Comparison of ENCODE assay signal across 21 cellular contexts in genomic region chr9:125589287-125589686, GRCh38.
DNase-seq lines count a peak whose midpoint lies in the region; ATAC-seq, FAIRE-seq and TF ChIP-seq lines count a peak whose summit lies in the region.
"Had no signal": no experiment of that assay in that cellular context is flagged by ENCODE, and none has a peak within 500 bp of the region (broad histone marks: within the 10 kb centered on the region; RNA-seq: fewer than 3 reads in every experiment).

No MANE protein-coding gene starts in this region.

- no peaks in the 10 kb centered on the region for H3K27me3 ChIP-seq in K562 (ENCODE audit: control insufficient read depth in 2 of 2, insufficient read depth in 2 of 2, low read length in 2 of 2)
- H3K27me3 ChIP-seq: BLaER1 had no signal

- POLR2A ChIA-PET in K562 (lab: Yijun Ruan, JAX): no interaction called here

- no peak for ATAC-seq in K562
- ATAC-seq in mucosa of descending colon: peak; percentile 54
- ATAC-seq in HG03095 (IDR thresholded peaks at IDR 0.05; ENCODE audit: unreplicated experiment): no peak
- no peak for ATAC-seq in HG03045 (IDR thresholded peaks at IDR 0.05; ENCODE audit: unreplicated experiment)
- ATAC-seq: GM12878 had no signal

- no peak for TF ChIP-seq EP300 in K562 (IDR thresholded peaks at IDR 0.05; ENCODE audit: low read length)

- H3K27ac ChIP-seq in C4-2B: peak overlapping the region; percentile 19; the same call in 1 of the 2 replicates
- no peak overlapping the region for H3K27ac ChIP-seq in K562 (ENCODE audit: extremely low read depth, low read depth, low read length)
- peak overlapping the region; percentile 5 for H3K27ac ChIP-seq in epithelial cell of prostate
- H3K27ac ChIP-seq: 22Rv1, BLaER1 had no signal

- H3K4me3 ChIP-seq in K562: no peak overlapping the region
- H3K4me3 ChIP-seq in mucosa of descending colon: no peak overlapping the region
- H3K4me3 ChIP-seq: BLaER1, GM12878, HAP-1 had no signal

- H3K79me2 ChIP-seq in K562 (ENCODE audit: control insufficient read depth, insufficient read depth, low read length): 0 out of 3 replicates have a peak, but pooled peaks cover 2% of the 10 kb centered on the region

- 0 out of 5 replicates have a peak, but pooled peaks cover 0 to 4% of the 10 kb centered on the region in 2 experiments for H3K4me1 ChIP-seq in K562 (replicated peaks in 1 of 2; ENCODE audit: control insufficient read depth in 2 of 2, insufficient read depth in 2 of 2, low read length in 2 of 2)
- peaks cover 16% of the 10 kb centered on the region for H3K4me1 ChIP-seq in mucosa of descending colon (ENCODE audit: low read depth)
- H3K4me1 ChIP-seq: BLaER1, HAP-1 had no signal

- H3K9me3 ChIP-seq in K562 (replicated peaks; ENCODE audit: control insufficient read depth, insufficient read depth, low read depth, low read length): no peaks in the 10 kb centered on the region
- no peaks in the 10 kb centered on the region for H3K9me3 ChIP-seq in mucosa of descending colon
- H3K9me3 ChIP-seq: BLaER1, HAP-1 had no signal

- DNase-seq in K562 (ENCODE audit: extremely low read depth in 1 of 4, low spot score in 3 of 4): no peak
- DNase-seq in epithelial cell of prostate (ENCODE audit: low read depth, low spot score): no peak
- DNase-seq in mucosa of descending colon: no peak
- DNase-seq in medulla oblongata (ENCODE audit: extremely low spot score): no peak
- DNase-seq: CD4-positive, alpha-beta T cell; CD8-positive, alpha-beta memory T cell; DMS 273 treated with DMSO at 0.1 percent for 48 hours; EL; GDM1; GOT3; HFFc6 had no signal

- no peak overlapping the region for H2AFZ ChIP-seq in K562 (ENCODE audit: low read depth, low read length)

- TF ChIP-seq CTCF in C4-2B (conservative IDR thresholded peaks at IDR 0.05) (no peak), K562 (IDR thresholded peaks at IDR 0.05 in 2 of 3, conservative IDR thresholded peaks at IDR 0.05 in 1 of 3; ENCODE audit: insufficient read depth in 2 of 3, low read depth in 1 of 3, low read length in 3 of 3) (no peak), mucosa of descending colon (IDR thresholded peaks at IDR 0.05) (no peak)

- no peak overlapping the region for H3K4me2 ChIP-seq in K562 (ENCODE audit: insufficient read depth, low read length)
- H3K4me2 ChIP-seq: BLaER1 had no signal

- no peak for FAIRE-seq in K562 (lab: Jason Lieb, UNC)
- FAIRE-seq: A204.1, D721Med, GM12878, H54 had no signal

- H3K9me1 ChIP-seq in K562 (ENCODE audit: control insufficient read depth, insufficient read depth, low read length): no peaks in the 10 kb centered on the region

- BruUV-seq in K562 (replicated peaks; lab: Mats Ljungman, UMichigan): no TSS peak

- intact Hi-C loops in K562 (cut with micrococcal nuclease) (no loop called here), mucosa of descending colon (cut with DNase I, micrococcal nuclease) (no loop called here)

- WGBS in K562 (ENCODE audit: insufficient coverage, low coverage, missing lambda C conversion rate): 45% methylated on average over 4 of the region's 4 CpGs

- CTCF ChIA-PET in K562 (lab: Yijun Ruan, JAX; ENCODE audit: low intra/inter-chr PET ratio): no interaction called here

- no peak for TF ChIP-seq RAD21 in K562 (CRISPR knock-in tag; conservative IDR thresholded peaks at IDR 0.05 in 1 of 2, IDR thresholded peaks at IDR 0.05 in 1 of 2)

- in situ Hi-C loops in K562 (cut with MboI): no loop called here

- no peaks in the 10 kb centered on the region for H4K20me1 ChIP-seq in K562 (replicated peaks; ENCODE audit: control insufficient read depth, insufficient read depth, low read length)

- no peaks in the 10 kb centered on the region for H3K36me3 ChIP-seq in K562 (ENCODE audit: control insufficient read depth, insufficient read depth, low read length)
- H3K36me3 ChIP-seq in mucosa of descending colon (ENCODE audit: low read depth): no peaks in the 10 kb centered on the region
- H3K36me3 ChIP-seq: HAP-1 had no signal

- no peak overlapping the region for H3K9ac ChIP-seq in K562 (ENCODE audit: insufficient read depth in 1 of 2, low read depth in 2 of 2, low read length in 2 of 2)
- H3K9ac ChIP-seq: BLaER1 had no signal

- no peak for TF ChIP-seq POLR2A in K562 (conservative IDR thresholded peaks at IDR 0.05)

TF ChIP-seq in K562, 482 proteins besides CTCF, POLR2A, EP300 and RAD21:
- TF ChIP-seq CHCHD3 (CRISPR knock-in tag; IDR thresholded peaks at IDR 0.05) (no peak), NR2C1 (IDR thresholded peaks at IDR 0.05) (no peak), NR2C1 (tag; IDR thresholded peaks at IDR 0.05) (0 out of 2 replicates have a peak, but pooled peaks have one; percentile 17)
